In the genomic region with DNA sequence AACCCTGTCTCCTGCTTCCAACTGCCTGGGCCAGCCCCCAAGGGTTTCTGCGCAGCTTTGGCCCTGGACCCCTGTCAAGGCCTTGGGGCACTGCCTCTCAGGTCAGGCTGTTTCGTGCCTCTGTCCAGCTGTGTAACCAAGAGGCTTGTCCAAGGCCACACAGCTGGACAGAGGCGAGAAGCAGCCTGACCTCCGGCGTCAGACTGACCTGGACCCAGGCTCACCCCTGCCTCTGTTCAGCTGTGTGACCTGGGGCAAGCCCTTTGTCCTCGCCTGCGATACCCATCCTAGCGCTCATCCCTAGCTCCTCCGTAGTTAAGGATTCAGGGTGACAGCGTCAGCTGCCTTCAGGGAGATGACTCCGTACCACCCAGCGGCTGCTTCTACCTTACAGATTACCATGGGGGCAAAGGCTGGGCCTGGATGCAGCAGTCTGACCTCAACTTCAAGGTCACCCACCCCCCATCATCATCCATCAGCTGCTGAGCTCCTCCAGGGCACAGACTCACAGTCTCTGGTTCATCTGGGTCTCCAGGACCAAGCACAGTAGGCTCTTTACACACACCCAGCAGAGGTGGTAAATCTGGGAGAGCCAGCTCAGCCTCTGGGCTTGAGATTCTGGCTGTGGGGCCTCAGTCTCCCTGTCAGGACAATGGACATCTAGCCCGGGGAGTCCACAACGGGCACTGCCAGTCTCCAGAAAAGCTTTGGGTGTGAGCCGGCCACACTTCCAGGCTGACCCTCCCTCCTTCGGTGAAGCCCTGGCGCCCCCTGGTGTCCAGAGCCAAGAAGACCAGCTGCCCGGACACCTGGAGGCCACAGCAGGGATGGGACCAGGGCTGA, we compare ENCODE assay signal across 8 cellular contexts. TPM values are rescaled to one million over a fixed set of nuclear protein-coding genes. Genes with fewer than 3 reads are reported as not detected.
DNase-seq lines count a peak whose midpoint lies in the region; ATAC-seq lines count a peak whose summit lies in the region.

No MANE protein-coding gene starts in this region.

- peaks cover 14 to 18% (median 18%) of the 10 kb centered on the region in 3 donors for H3K4me1 Mint-ChIP-seq in T-cell
- H3K4me1 Mint-ChIP-seq in activated naive CD8-positive, alpha-beta T cell treated with anti-CD3 and anti-CD28 coated beads, Interleukin-2, amount 50 U/mL, for 24 hours = peaks cover 15% of the 10 kb centered on the region

- POLR2A ChIA-PET in T-cell (lab: Charles Lee) = no interaction called here

- no peaks in the 10 kb centered on the region for H3K27me3 Mint-ChIP-seq in T-cell
- H3K27me3 Mint-ChIP-seq in activated naive CD8-positive, alpha-beta T cell treated with anti-CD3 and anti-CD28 coated beads, Interleukin-2, amount 50 U/mL, for 24 hours = no peaks in the 10 kb centered on the region

- no peak overlapping the region for H3K27ac Mint-ChIP-seq in T-cell
- H3K27ac Mint-ChIP-seq in activated naive CD8-positive, alpha-beta T cell treated with anti-CD3 and anti-CD28 coated beads, Interleukin-2, amount 50 U/mL, for 24 hours = no peak overlapping the region

- DNase-seq in AG20443 (ENCODE audit: low spot score) (peak; percentile 93), GM19240 (ENCODE audit: insufficient read length, low spot score) (peak; percentile 98), NCI-H1048 (lab: John Stamatoyannopoulos, UW) (peak; percentile 36), T-cell (peak in 33 of 34 experiments; percentile 39 to 81 (median 60)), left cardiac atrium (peak; percentile 93), retina (peak; percentile 84)
- DNase-seq in activated naive CD8-positive, alpha-beta T cell treated with anti-CD3 and anti-CD28 coated beads, Interleukin-2, amount 50 U/mL, for 24 hours = peak; percentile 92

- H3K9me3 Mint-ChIP-seq in T-cell = no peaks in the 10 kb centered on the region
- no peaks in the 10 kb centered on the region for H3K9me3 Mint-ChIP-seq in activated naive CD8-positive, alpha-beta T cell treated with anti-CD3 and anti-CD28 coated beads, Interleukin-2, amount 50 U/mL, for 24 hours

- H3K4me3 Mint-ChIP-seq in T-cell = no peak overlapping the region
- no peak overlapping the region for H3K4me3 Mint-ChIP-seq in activated naive CD8-positive, alpha-beta T cell treated with anti-CD3 and anti-CD28 coated beads, Interleukin-2, amount 50 U/mL, for 24 hours

- ATAC-seq in T-cell (replicated peaks in 1 of 4) = peak; percentile 61 to 74 (median 70)
- peak; percentile 79 for ATAC-seq in activated naive CD8-positive, alpha-beta T cell treated with anti-CD3 and anti-CD28 coated beads, Interleukin-2, amount 50 U/mL, for 24 hours
- ATAC-seq in left cardiac atrium = peak; percentile 55 to 70
- no peak for ATAC-seq in HG02970 (IDR thresholded peaks at IDR 0.05; ENCODE audit: low FRiP score, unreplicated experiment)

- intact Hi-C loops in left cardiac atrium (cut with DNase I) = loop anchor here (5.0 to 10.0 kb wide), 5 partner anchors 42 to 132 kb away; partner anchors contain the start of genes FPGS (in 2 of the 2), CDK9 (in 1 of the 2) and TOR2A (in 1 of the 2)

- H3K36me3 Mint-ChIP-seq in T-cell = no peaks in the 10 kb centered on the region
- peaks cover 2% of the 10 kb centered on the region for H3K36me3 Mint-ChIP-seq in activated naive CD8-positive, alpha-beta T cell treated with anti-CD3 and anti-CD28 coated beads, Interleukin-2, amount 50 U/mL, for 24 hours (ENCODE audit: low read depth)

- CTCF ChIA-PET in T-cell (lab: Charles Lee) = interaction anchor here (0.5 to 1.5 kb wide), 14 partner anchors 8 to 283 kb away, joined by 3 to 14 read pairs (median 4); partner anchors contain the start of genes CDK9 (in 2 of the 2) and TOR2A (in 1 of the 2)

RNA-seq across cellular contexts. Expression of gene AK1, which starts 7.9 kb away (rescaled TPM):
- 10 to 100 TPM; 40.5 to 54.9 (median 50.4) TPM for total RNA-seq in T-cell
- total RNA-seq in left cardiac atrium = 100 to 1,000 TPM; 593 to 626 TPM

RNA-seq across cellular contexts. Expression of gene ENG, which starts 15.1 kb away (rescaled TPM):
- total RNA-seq in T-cell (10 to 100 TPM in 1 of 5 donors, 1 to 10 TPM in 4; 6.8 to 16.7 (median 8.8) TPM), left cardiac atrium (100 to 1,000 TPM; 132 to 392 TPM)

RNA-seq across cellular contexts. Expression of gene ST6GALNAC6, which starts 29.9 kb away (rescaled TPM):
- total RNA-seq in T-cell (100 to 1,000 TPM in 2 of 5 donors, 10 to 100 TPM in 3; 73.0 to 123 (median 86.3) TPM), left cardiac atrium (10 to 100 TPM; 56.7 to 71.7 TPM)

RNA-seq across cellular contexts. Expression of gene ST6GALNAC4, which starts 47.3 kb away (rescaled TPM):
- total RNA-seq in T-cell (10 to 100 TPM; 24.9 to 40.7 (median 35.1) TPM), left cardiac atrium (10 to 100 TPM; 35.8 to 49.9 TPM)

Comparison
In these comparisons a context has a peak if more than half of its experiments do, and no peak if none do; other contexts are left out.
1. DNase-seq: peak in every context shown above with its lines; median percentile 98 in GM19240; 93 in AG20443; 93 in left cardiac atrium; 92 in activated naive CD8-positive, alpha-beta T cell treated with anti-CD3 and anti-CD28 coated beads, Interleukin-2, amount 50 U/mL, for 24 hours; 84 in retina; 60 in T-cell; 36 in NCI-H1048.
2. RNA of gene AK1, which starts 7.9 kb away (total RNA-seq): 593 to 626 TPM in left cardiac atrium; 40.5 to 54.9 TPM in T-cell; every median in the first group is over 10 times any median in the second.
3. RNA of gene ENG, which starts 15.1 kb away (total RNA-seq): 132 to 392 TPM in left cardiac atrium; 6.8 to 16.7 TPM in T-cell; every median in the first group is over 4 times any median in the second.